16 cellular contexts compared by ENCODE assay signal in genomic region chr14:75268638-75269550, GRCh38. TPM values are rescaled to one million over a fixed set of nuclear protein-coding genes. Genes with fewer than 3 reads are reported as not detected.
DNase-seq lines count a peak whose midpoint lies in the region; TF ChIP-seq lines count a peak whose summit lies in the region.
"Had no signal": no experiment of that assay in that cellular context is flagged by ENCODE, and none has a peak within 500 bp of the region (broad histone marks: within the 10 kb centered on the region; RNA-seq: fewer than 3 reads in every experiment).

No MANE protein-coding gene starts in this region.

- H3K27ac ChIP-seq in suprapubic skin (peak overlapping the region; percentile 35), adrenal gland (peak overlapping the region in 1 of 5 donors; percentile 3)

- H3K4me1 ChIP-seq in suprapubic skin: peaks cover 51% of the 10 kb centered on the region
- H3K4me1 ChIP-seq in adrenal gland (replicated peaks in 1 of 2): peaks cover 8 to 10% of the 10 kb centered on the region in 2 donors

- peaks cover 1 to 7% (median 2%) of the 10 kb centered on the region in 3 donors for H3K4me1 Mint-ChIP-seq in IgD-negative memory B cell

- no peak overlapping the region for H3K4me3 Mint-ChIP-seq in IgD-negative memory B cell
- H3K4me3 Mint-ChIP-seq: brain; CD8-positive, alpha-beta memory T cell had no signal

- intact Hi-C loops in adrenal gland (cut with DNase I): no loop called here

- peak overlapping the region in 2 of 3 donors; percentile 18 to 59 for H3K27ac Mint-ChIP-seq in IgD-negative memory B cell

- H3K4me3 ChIP-seq in suprapubic skin (no peak overlapping the region), adrenal gland (no peak overlapping the region)
- H3K4me3 ChIP-seq: right atrium auricular region, SJSA1, vagina had no signal

- H3K27me3 Mint-ChIP-seq in IgD-negative memory B cell: peaks cover 32% of the 10 kb centered on the region

- H3K36me3 Mint-ChIP-seq in IgD-negative memory B cell: no peaks in the 10 kb centered on the region
- H3K36me3 Mint-ChIP-seq: brain; CD8-positive, alpha-beta memory T cell had no signal

- H3K9me3 ChIP-seq in suprapubic skin: no peaks in the 10 kb centered on the region
- H3K9me3 ChIP-seq in adrenal gland (replicated peaks in 1 of 3): no peaks in the 10 kb centered on the region
- H3K9me3 ChIP-seq: right atrium auricular region, SJSA1, vagina had no signal

- 51% methylated on average over 7 of the region's 7 CpGs for WGBS in suprapubic skin
- 78 to 84% (median 82%) methylated on average over 7 of the region's 7 CpGs for WGBS in adrenal gland, 4 donors

- H3K27me3 ChIP-seq in suprapubic skin (no peaks in the 10 kb centered on the region), adrenal gland (no peaks in the 10 kb centered on the region)
- H3K27me3 ChIP-seq: right atrium auricular region, SJSA1, vagina had no signal

- TF ChIP-seq CTCF in suprapubic skin (IDR thresholded peaks at IDR 0.05): no peak
- TF ChIP-seq CTCF in adrenal gland (IDR thresholded peaks at IDR 0.05): no peak

- DNase-seq in SIG-M5 (lab: John Stamatoyannopoulos, UW) (peak; percentile 32), left kidney (ENCODE audit: low read depth, low spot score) (peak; percentile 23), suprapubic skin (ENCODE audit: low spot score in 2 of 2) (peak; percentile 11 to 55), glomerular visceral epithelial cell (ENCODE audit: extremely low spot score) (no peak), adrenal gland (no peak)
- no peak for DNase-seq in activated naive CD4-positive, alpha-beta T cell treated with anti-CD3 and anti-CD28 coated beads, Interleukin-2, amount 50 U/mL, for 16 hours
- DNase-seq: activated naive CD4-positive, alpha-beta T cell treated with Interleukin-2 at 50 U/mL for 16 hours; EL; KG1; NCI-H146 had no signal

- TF ChIP-seq EP300 in suprapubic skin (IDR thresholded peaks at IDR 0.05): no peak

- TF ChIP-seq POLR2A in suprapubic skin (IDR thresholded peaks at IDR 0.05) (no peak), adrenal gland (IDR thresholded peaks at IDR 0.05) (no peak)

- H3K36me3 ChIP-seq in suprapubic skin (no peaks in the 10 kb centered on the region), adrenal gland (replicated peaks in 1 of 2) (no peaks in the 10 kb centered on the region)
- H3K36me3 ChIP-seq: right atrium auricular region, SJSA1, vagina had no signal

- no peaks in the 10 kb centered on the region for H3K9me3 Mint-ChIP-seq in IgD-negative memory B cell
- H3K9me3 Mint-ChIP-seq: CD8-positive, alpha-beta memory T cell had no signal

RNA-seq across cellular contexts. Expression of gene FOS, which starts 9.7 kb away (rescaled TPM):
- polyA plus RNA-seq in IgD-negative memory B cell (487 TPM), adrenal gland (100 to 1,000 TPM in 2 of 3 donors, 10 to 100 TPM in 1; 63.2 to 129 (median 107) TPM)
- total RNA-seq in suprapubic skin (1,000 to 10,000 TPM; 2,120 to 3,987 (median 3,212) TPM), adrenal gland (100 to 1,000 TPM in 5 of 8 donors, 10 to 100 TPM in 3; 47.9 to 393 (median 152) TPM)

Comparison
In these comparisons a context has a peak if more than half of its experiments do, and no peak if none do; other contexts are left out.
1. DNase-seq: peak in SIG-M5 (single experiment), left kidney (single experiment) and suprapubic skin (2 of 2); none in glomerular visceral epithelial cell (single experiment), activated naive CD4-positive, alpha-beta T cell treated with anti-CD3 and anti-CD28 coated beads, Interleukin-2, amount 50 U/mL, for 16 hours (single experiment) and adrenal gland (0 of 7).
2. RNA of gene FOS, which starts 9.7 kb away (total RNA-seq): 2,120 to 3,987 TPM in suprapubic skin; 47.9 to 393 TPM in adrenal gland; every median in the first group is over 4 times any median in the second.